20 cellular contexts compared by ENCODE assay signal in the genomic region with DNA sequence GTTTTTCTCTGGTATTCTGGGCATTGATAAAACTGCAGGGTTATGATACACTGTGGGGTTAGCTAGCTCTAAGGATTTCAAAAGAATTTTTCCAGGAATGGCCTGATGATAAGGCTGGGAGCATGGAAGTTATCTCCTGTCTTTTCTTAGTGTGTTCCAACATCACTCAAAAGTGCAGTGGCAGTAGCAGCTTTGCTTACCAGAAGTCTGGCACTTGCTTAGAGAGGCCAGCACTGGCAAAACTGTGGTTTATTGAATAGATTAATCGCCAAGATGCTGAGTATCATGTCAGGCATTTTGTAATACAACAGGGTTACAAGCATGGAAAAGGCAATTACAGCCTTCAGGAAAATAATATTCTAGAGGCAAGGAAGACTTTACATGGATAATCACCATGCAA.
DNase-seq lines count a peak whose midpoint lies in the region; ATAC-seq and TF ChIP-seq lines count a peak whose summit lies in the region.
"Had no signal": no experiment of that assay in that cellular context is flagged by ENCODE, and none has a peak within 500 bp of the region (broad histone marks: within the 10 kb centered on the region; RNA-seq: fewer than 3 reads in every experiment).

No MANE protein-coding gene starts in this region.

- H3K9me3 ChIP-seq in right atrium auricular region (peaks cover 0 to 14% of the 10 kb centered on the region in 2 donors), right cardiac atrium (ENCODE audit: control insufficient read depth, low read length) (no peaks in the 10 kb centered on the region), esophagus muscularis mucosa (peaks cover 0 to 17% (median 8%) of the 10 kb centered on the region in 4 donors)
- H3K9me3 ChIP-seq: SJSA1 had no signal

- no peak for TF ChIP-seq CTCF in right atrium auricular region (IDR thresholded peaks at IDR 0.05)
- TF ChIP-seq CTCF in esophagus muscularis mucosa (IDR thresholded peaks at IDR 0.05): no peak

- WGBS in right cardiac atrium: 48% methylated on average over 1 of the region's 1 CpG
- WGBS in esophagus muscularis mucosa: 94% methylated on average over 1 of the region's 1 CpG

- no peaks in the 10 kb centered on the region for H3K4me1 ChIP-seq in right atrium auricular region
- H3K4me1 ChIP-seq in right cardiac atrium (ENCODE audit: control insufficient read depth, insufficient read depth, low read length): peaks cover 1% of the 10 kb centered on the region
- H3K4me1 ChIP-seq in esophagus muscularis mucosa: no peaks in the 10 kb centered on the region
- H3K4me1 ChIP-seq: BLaER1, SJSA1 had no signal

- ATAC-seq in Right ventricle myocardium inferior: peak; percentile 75
- ATAC-seq in right cardiac atrium: peak; percentile 32 to 73
- no peak for ATAC-seq in HG03108 (IDR thresholded peaks at IDR 0.05; ENCODE audit: unreplicated experiment)
- ATAC-seq: CD8-positive, alpha-beta T cell had no signal

- H3K4me3 ChIP-seq in right atrium auricular region (no peak overlapping the region), right cardiac atrium (ENCODE audit: low read length) (no peak overlapping the region), esophagus muscularis mucosa (no peak overlapping the region)
- H3K4me3 ChIP-seq: BLaER1, SJSA1 had no signal

- H3K27ac ChIP-seq in right atrium auricular region (peak overlapping the region in 1 of 2 donors; percentile 55), right cardiac atrium (ENCODE audit: low read length) (no peak overlapping the region), esophagus muscularis mucosa (replicated peaks in 1 of 4) (no peak overlapping the region)
- H3K27ac ChIP-seq: BLaER1, RWPE1, SJSA1 had no signal

- no peaks in the 10 kb centered on the region for H3K27me3 ChIP-seq in right atrium auricular region
- no peaks in the 10 kb centered on the region for H3K27me3 ChIP-seq in right cardiac atrium (ENCODE audit: control insufficient read depth, insufficient read depth)
- H3K27me3 ChIP-seq in esophagus muscularis mucosa: no peaks in the 10 kb centered on the region
- H3K27me3 ChIP-seq: BLaER1, SJSA1 had no signal

- intact Hi-C loops in Right ventricle myocardium inferior (cut with DNase I): no loop called here
- intact Hi-C loops in right cardiac atrium (cut with DNase I): no loop called here
- intact Hi-C loops in esophagus muscularis mucosa (cut with DNase I): no loop called here

- no peak for TF ChIP-seq EP300 in esophagus muscularis mucosa (IDR thresholded peaks at IDR 0.05)

- no peak for TF ChIP-seq POLR2A in esophagus muscularis mucosa (IDR thresholded peaks at IDR 0.05; ENCODE audit: low read depth)

- DNase-seq in Right ventricle myocardium inferior (ENCODE audit: missing footprints) (no peak), right atrium auricular region (ENCODE audit: low spot score) (no peak), fibroblast of gingiva (ENCODE audit: low read depth) (peak; percentile 32), right cardiac atrium (no peak), esophagus muscularis mucosa (ENCODE audit: extremely low spot score) (no peak), NCI-H187 treated with DMSO at 0.1 percent for 48 hours (lab: John Stamatoyannopoulos, UW) (no peak), KBM-7 (no peak)
- DNase-seq: 8988T; CD8-positive, alpha-beta T cell; GOT3; MM.1S; NCI-H1105; NCI-H1694; NCI-H2107; NCI-H345; NCI-H526 treated with DMSO at 0.1 percent for 48 hours had no signal

- H3K36me3 ChIP-seq in right atrium auricular region (no peaks in the 10 kb centered on the region), esophagus muscularis mucosa (no peaks in the 10 kb centered on the region)
- H3K36me3 ChIP-seq: BLaER1, SJSA1 had no signal

- in situ Hi-C loops in KBM-7 (cut with MboI; ENCODE audit: low pct_unique_long_range_greater_than_20kb, low sequenced_read_pairs): no loop called here
